ENCODE assay signal across 22 cellular contexts in genomic region chr17:56358651-56359050, GRCh38.
DNase-seq lines count a peak whose midpoint lies in the region; ATAC-seq and TF ChIP-seq lines count a peak whose summit lies in the region.
"Had no signal": no experiment of that assay in that cellular context is flagged by ENCODE, and none has a peak within 500 bp of the region (broad histone marks: within the 10 kb centered on the region; RNA-seq: fewer than 3 reads in every experiment).

No MANE protein-coding gene starts in this region.

- ATAC-seq in RWPE2 (ENCODE audit: low read depth) (peak; percentile 56; the same call in 2 of the 3 replicates), HG03432 (IDR thresholded peaks at IDR 0.05; ENCODE audit: unreplicated experiment) (no peak), GM21723 (IDR thresholded peaks at IDR 0.05; ENCODE audit: unreplicated experiment) (no peak)
- ATAC-seq: K562 had no signal

- DNase-seq in A172 (ENCODE audit: low spot score) (peak; percentile 36), HS-27A (ENCODE audit: low read depth) (peak; percentile 17), RWPE2 (ENCODE audit: low spot score) (no peak), fibroblast of mammary gland (ENCODE audit: low read depth) (peak; percentile 7), H7 (no peak)
- DNase-seq in activated effector memory CD4-positive, alpha-beta T cell treated with Interleukin-2 at 50 U/mL for 16 hours: no peak
- DNase-seq: activated B cell treated with CpG ODN at 0.5 μM for 24 hours; activated CD4-positive, alpha-beta T cell treated with anti-CD3 and anti-CD28 coated beads, Interleukin-2, amount 50 U/mL, for 4 hours; aorta; CD8-positive, alpha-beta memory T cell; mesenchymal stem cell; MV-4-11; NCI-H1694 treated with DMSO at 0.1 percent for 48 hours; NCI-H526; RPMI8226; small intestine; stimulated activated CD4-positive, alpha-beta T cell treated with anti-CD3 and anti-CD28 coated beads, Interleukin-2, amount 100 ng/mL, for 24 hours; T1000; trophoblast cell had no signal

- H3K9me3 ChIP-seq in RWPE2 (ENCODE audit: severe bottlenecking): no peaks in the 10 kb centered on the region

- no peaks in the 10 kb centered on the region for H3K4me1 ChIP-seq in RWPE2 (ENCODE audit: insufficient read depth, poor library complexity, severe bottlenecking)

- H3K27me3 ChIP-seq in RWPE2 (ENCODE audit: insufficient read depth, poor library complexity, severe bottlenecking) (peaks cover 3% of the 10 kb centered on the region), H7 (ENCODE audit: control insufficient read depth, insufficient read depth, low read length) (no peaks in the 10 kb centered on the region)

- H3K4me3 ChIP-seq in RWPE2 (ENCODE audit: severe bottlenecking) (no peak overlapping the region), fibroblast of mammary gland (ENCODE audit: control insufficient read depth, low read depth, low read length) (no peak overlapping the region), H7 (ENCODE audit: insufficient read depth, low read depth, low read length) (no peak overlapping the region)
- H3K4me3 ChIP-seq: K562 had no signal

- no peak for TF ChIP-seq CTCF in RWPE2 (IDR thresholded peaks at IDR 0.05; ENCODE audit: poor library complexity, severe bottlenecking)
- no peak for TF ChIP-seq CTCF in fibroblast of mammary gland (conservative IDR thresholded peaks at IDR 0.05; ENCODE audit: control insufficient read depth, insufficient read depth, low read depth, low read length)

- H3K27ac ChIP-seq in RWPE2 (ENCODE audit: poor library complexity, severe bottlenecking): no peak overlapping the region

- no peaks in the 10 kb centered on the region for H3K36me3 ChIP-seq in RWPE2 (ENCODE audit: low read depth)
- no peaks in the 10 kb centered on the region for H3K36me3 ChIP-seq in H7 (replicated peaks; ENCODE audit: control insufficient read depth, insufficient read depth, low read length)

Comparison
In these comparisons a context has a peak if more than half of its experiments do, and no peak if none do; other contexts are left out.
1. DNase-seq: peak in A172 (single experiment), HS-27A (single experiment) and fibroblast of mammary gland (single experiment); none in RWPE2 (single experiment), activated effector memory CD4-positive, alpha-beta T cell treated with Interleukin-2 at 50 U/mL for 16 hours (single experiment) and H7 (single experiment).